Comparison of ENCODE assay signal across 8 cellular contexts in the genomic region with DNA sequence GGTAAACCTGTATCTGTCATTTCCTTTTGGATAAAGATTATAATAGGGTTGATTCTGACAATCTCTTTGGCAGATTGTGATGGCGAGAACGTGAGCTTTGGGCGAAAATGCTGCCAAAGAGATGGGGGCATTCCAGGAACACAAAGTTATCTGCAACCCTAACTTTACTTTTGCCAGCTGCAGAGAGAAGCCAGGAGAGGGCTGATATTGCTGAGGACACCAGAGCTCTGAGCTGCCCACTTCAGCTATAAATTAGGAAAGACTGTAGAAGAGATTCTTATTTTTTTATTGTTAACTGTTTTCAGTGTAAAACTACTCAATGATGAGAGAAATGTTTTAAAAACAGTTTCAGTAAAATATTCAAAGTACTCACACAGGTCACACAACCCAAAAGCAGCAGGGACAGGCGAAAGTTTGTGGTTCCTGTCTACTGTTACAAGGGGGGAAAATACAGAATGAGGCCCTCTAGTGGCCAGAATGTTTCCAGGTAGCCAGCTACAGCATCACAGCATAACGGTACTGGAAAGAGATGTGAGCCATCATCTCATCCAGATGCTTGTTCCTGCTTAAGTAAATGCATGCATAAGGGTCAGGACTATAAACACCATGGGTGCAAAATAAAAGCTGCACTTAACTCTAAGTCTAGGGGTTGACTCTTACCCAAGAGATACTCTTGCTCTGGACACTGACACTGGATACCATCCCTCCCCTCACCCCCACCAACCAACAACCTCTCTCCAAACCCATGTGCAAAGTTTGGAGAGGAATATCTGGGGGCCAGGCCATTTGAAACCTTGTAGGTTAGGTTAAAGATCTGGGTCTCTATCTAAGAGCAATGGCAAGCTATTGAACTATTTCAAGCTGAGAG.
DNase-seq lines count a peak whose midpoint lies in the region; ATAC-seq and TF ChIP-seq lines count a peak whose summit lies in the region.

No MANE protein-coding gene starts in this region.

- intact Hi-C loops in activated CD4-positive, alpha-beta T cell treated with anti-CD3 and anti-CD28 coated beads for 36 hours (cut with DNase I, micrococcal nuclease): loop anchor here (2.0 to 10.0 kb wide), 2 partner anchors 1382 to 1386 kb away; no protein-coding TSS in a partner anchor
- intact Hi-C loops in posterior vena cava (cut with DNase I): no loop called here

- peak; percentile 59 for TF ChIP-seq CTCF in RWPE2 (IDR thresholded peaks at IDR 0.05; ENCODE audit: poor library complexity, severe bottlenecking)

- no peaks in the 10 kb centered on the region for H3K4me1 ChIP-seq in RWPE2 (ENCODE audit: insufficient read depth, poor library complexity, severe bottlenecking)

- POLR2A ChIA-PET in activated CD4-positive, alpha-beta T cell treated with anti-CD3 and anti-CD28 coated beads for 36 hours (lab: Charles Lee): no interaction called here

- no peak overlapping the region for H3K4me3 Mint-ChIP-seq in activated CD4-positive, alpha-beta T cell treated with anti-CD3 and anti-CD28 coated beads for 36 hours
- H3K4me3 Mint-ChIP-seq in stimulated activated naive CD8-positive, alpha-beta T cell treated with anti-CD3 and anti-CD28 coated beads, Interleukin-15, amount 100 ng/mL, for 72 hours: no peak overlapping the region

- H3K9me3 Mint-ChIP-seq in activated CD4-positive, alpha-beta T cell treated with anti-CD3 and anti-CD28 coated beads for 36 hours (ENCODE audit: low read depth): peaks cover 3% of the 10 kb centered on the region
- peaks cover 8 to 9% of the 10 kb centered on the region in 2 donors for H3K9me3 Mint-ChIP-seq in stimulated activated naive CD8-positive, alpha-beta T cell treated with anti-CD3 and anti-CD28 coated beads, Interleukin-15, amount 100 ng/mL, for 72 hours

- peak; percentile 30 for ATAC-seq in activated CD4-positive, alpha-beta T cell treated with anti-CD3 and anti-CD28 coated beads for 36 hours
- peak; percentile 90 for ATAC-seq in GM19463 (IDR thresholded peaks at IDR 0.05; ENCODE audit: unreplicated experiment)
- peak; percentile 91 for ATAC-seq in HG03442 (IDR thresholded peaks at IDR 0.05; ENCODE audit: unreplicated experiment)
- ATAC-seq in RWPE2 (ENCODE audit: low read depth): 0 out of 3 replicates have a peak, but pooled peaks have one; percentile 36
- ATAC-seq in stimulated activated naive CD8-positive, alpha-beta T cell treated with anti-CD3 and anti-CD28 coated beads, Interleukin-15, amount 100 ng/mL, for 72 hours: peak; percentile 57

- H3K36me3 Mint-ChIP-seq in activated CD4-positive, alpha-beta T cell treated with anti-CD3 and anti-CD28 coated beads for 36 hours (ENCODE audit: low read depth): no peaks in the 10 kb centered on the region

- H3K4me3 ChIP-seq in RWPE2 (ENCODE audit: severe bottlenecking): no peak overlapping the region

- H3K9me3 ChIP-seq in RWPE2 (ENCODE audit: severe bottlenecking): no peaks in the 10 kb centered on the region

- no peaks in the 10 kb centered on the region for H3K36me3 ChIP-seq in RWPE2 (ENCODE audit: low read depth)

- no peaks in the 10 kb centered on the region for H3K27me3 Mint-ChIP-seq in activated CD4-positive, alpha-beta T cell treated with anti-CD3 and anti-CD28 coated beads for 36 hours
- no peaks in the 10 kb centered on the region for H3K27me3 Mint-ChIP-seq in stimulated activated naive CD8-positive, alpha-beta T cell treated with anti-CD3 and anti-CD28 coated beads, Interleukin-15, amount 100 ng/mL, for 72 hours

- H3K27ac ChIP-seq in RWPE2 (ENCODE audit: poor library complexity, severe bottlenecking): no peak overlapping the region

- CTCF ChIA-PET in activated CD4-positive, alpha-beta T cell treated with anti-CD3 and anti-CD28 coated beads for 36 hours (lab: Charles Lee): interaction anchor here (0.7 to 3.0 kb wide), 7 partner anchors 8 to 1383 kb away, joined by 3 to 17 read pairs (median 4); no protein-coding TSS in a partner anchor

- no peaks in the 10 kb centered on the region for H3K4me1 Mint-ChIP-seq in activated CD4-positive, alpha-beta T cell treated with anti-CD3 and anti-CD28 coated beads for 36 hours
- no peaks in the 10 kb centered on the region for H3K4me1 Mint-ChIP-seq in stimulated activated naive CD8-positive, alpha-beta T cell treated with anti-CD3 and anti-CD28 coated beads, Interleukin-15, amount 100 ng/mL, for 72 hours

- H3K27ac Mint-ChIP-seq in activated CD4-positive, alpha-beta T cell treated with anti-CD3 and anti-CD28 coated beads for 36 hours: no peak overlapping the region
- no peak overlapping the region for H3K27ac Mint-ChIP-seq in stimulated activated naive CD8-positive, alpha-beta T cell treated with anti-CD3 and anti-CD28 coated beads, Interleukin-15, amount 100 ng/mL, for 72 hours

- no peaks in the 10 kb centered on the region for H3K27me3 ChIP-seq in RWPE2 (ENCODE audit: insufficient read depth, poor library complexity, severe bottlenecking)

- DNase-seq in activated CD4-positive, alpha-beta T cell treated with anti-CD3 and anti-CD28 coated beads for 36 hours: peak; percentile 31
- DNase-seq in activated CD4-positive, alpha-beta T cell treated with anti-CD3 and anti-CD28 coated beads for 1 hour: no peak
- DNase-seq in RWPE2 (ENCODE audit: low spot score) (no peak), globus pallidus (ENCODE audit: low spot score) (peak; percentile 8), posterior vena cava (ENCODE audit: low spot score) (no peak)
- DNase-seq in stimulated activated naive CD8-positive, alpha-beta T cell treated with anti-CD3 and anti-CD28 coated beads, Interleukin-15, amount 100 ng/mL, for 72 hours: peak in 1 of 2 donors; percentile 2

Comparison
In these comparisons a context has a peak if more than half of its experiments do, and no peak if none do; other contexts are left out.
1. DNase-seq: peak in activated CD4-positive, alpha-beta T cell treated with anti-CD3 and anti-CD28 coated beads for 36 hours (single experiment) and globus pallidus (single experiment); none in activated CD4-positive, alpha-beta T cell treated with anti-CD3 and anti-CD28 coated beads for 1 hour (single experiment), RWPE2 (single experiment) and posterior vena cava (single experiment).
2. ATAC-seq: peak in every context shown above with its lines; median percentile 91 in HG03442; 90 in GM19463; 57 in stimulated activated naive CD8-positive, alpha-beta T cell treated with anti-CD3 and anti-CD28 coated beads, Interleukin-15, amount 100 ng/mL, for 72 hours; 36 in RWPE2; 30 in activated CD4-positive, alpha-beta T cell treated with anti-CD3 and anti-CD28 coated beads for 36 hours.
3. intact Hi-C loops: an anchor here in activated CD4-positive, alpha-beta T cell treated with anti-CD3 and anti-CD28 coated beads for 36 hours (2.0 to 10.0 kb wide); none called in posterior vena cava.